In genomic region chr1:16212251-16212961, GRCh38 we compare ENCODE assay signal across 10 cellular contexts. TPM values are rescaled to one million over a fixed set of nuclear protein-coding genes. Genes with fewer than 3 reads are reported as not detected.
DNase-seq lines count a peak whose midpoint lies in the region; ATAC-seq and TF ChIP-seq lines count a peak whose summit lies in the region.
"Had no signal": no experiment of that assay in that cellular context is flagged by ENCODE, and none has a peak within 500 bp of the region (broad histone marks: within the 10 kb centered on the region; RNA-seq: fewer than 3 reads in every experiment).

TSS of gene ARHGEF19 (minus strand) at chr1:16212652. CDS start at chr1:16209054, 3,598 bp downstream.

- no peak within 1 kb of the TSS for H3K4me2 ChIP-seq in SK-N-SH

- in situ Hi-C loops in transverse colon (cut with MboI; ENCODE audit: low pct_ligation_motif_present in 1 of 4, low pct_unique_long_range_greater_than_20kb in 1 of 4, low sequenced_read_pairs in 3 of 4) = loop anchor here in 1 of 4 donors (25.0 kb wide), 1 partner anchor 150 kb away; the partner anchor contains the start of genes FBXO42 and SZRD1

- H3K9me3 ChIP-seq in SK-N-SH = no peaks in the 10 kb centered on the region
- H3K9me3 ChIP-seq in transverse colon = no peaks in the 10 kb centered on the region

- H3K27me3 ChIP-seq in SK-N-SH (ENCODE audit: insufficient read depth) (no peaks in the 10 kb centered on the region), transverse colon (no peaks in the 10 kb centered on the region)

- no peak for TF ChIP-seq POLR2A in transverse colon (IDR thresholded peaks at IDR 0.05)

- POLR2A ChIA-PET in SK-N-SH (lab: Yijun Ruan, JAX) = no interaction called here

- H3K4me3 ChIP-seq in SK-N-SH (ENCODE audit: low read depth in 2 of 2, low read length in 1 of 2) = no peak within 1 kb of the TSS
- H3K4me3 ChIP-seq in transverse colon = no peak within 1 kb of the TSS
- H3K4me3 ChIP-seq: GM12878 had no signal

- H3K9ac ChIP-seq in SK-N-SH = no peak within 1 kb of the TSS

- H3K36me3 ChIP-seq in SK-N-SH (replicated peaks in 1 of 2; ENCODE audit: control insufficient read depth in 1 of 2, insufficient read depth in 2 of 2, low read length in 1 of 2) = no peaks in the 10 kb centered on the region
- H3K36me3 ChIP-seq in transverse colon = no peaks in the 10 kb centered on the region

- no peak within 1 kb of the TSS for H2AFZ ChIP-seq in SK-N-SH (ENCODE audit: low read depth)

- DNase-seq in SK-N-SH = no peak
- DNase-seq in NCI-H69 (lab: John Stamatoyannopoulos, UW) = peak; percentile 66
- peak; percentile 51 for DNase-seq in iPS-NIHi11 (ENCODE audit: low spot score)
- DNase-seq in transverse colon = peak; percentile 50
- no peak for DNase-seq in glomerular visceral epithelial cell (ENCODE audit: extremely low spot score)
- DNase-seq in NK-92 treated with Interleukin-12 subunit alpha and Interleukin-12 subunit beta, amount 100 ng/mL, for 24 hours (lab: John Stamatoyannopoulos, UW) = no peak
- DNase-seq: activated CD4-positive, alpha-beta T cell treated with anti-CD3 and anti-CD28 coated beads, Interleukin-2, amount 50 U/mL, for 1 hour had no signal

- ATAC-seq in SK-N-SH treated with all-trans-retinoic acid at 6 μM for 48 hours (no peak), HG03520 (IDR thresholded peaks at IDR 0.05; ENCODE audit: unreplicated experiment) (no peak)
- ATAC-seq: GM12878 had no signal

- TF ChIP-seq CTCF in SK-N-SH (IDR thresholded peaks at IDR 0.05) (no peak), transverse colon (IDR thresholded peaks at IDR 0.05) (no peak)

- no peaks in the 10 kb centered on the region for H3K9me2 ChIP-seq in SK-N-SH

- H4K20me1 ChIP-seq in SK-N-SH (ENCODE audit: insufficient read depth) = no peaks in the 10 kb centered on the region

- no peaks in the 10 kb centered on the region for H3K79me2 ChIP-seq in SK-N-SH (ENCODE audit: insufficient read depth)

- intact Hi-C loops in transverse colon (cut with DNase I; ENCODE audit: low total_unique reads) = no loop called here

- 63% methylated on average over 8 of the region's 14 CpGs for WGBS in SK-N-SH (ENCODE audit: low lambda C conversion rate)
- 31% methylated on average over 12 of the region's 14 CpGs; no CpG with 5 or more reads in 1 of the 2 donors for WGBS in transverse colon (ENCODE audit: low coverage in 1 of 2), 2 donors

- H3F3A ChIP-seq in SK-N-SH (replicated peaks; ENCODE audit: insufficient read depth) = peaks cover 10% of the 10 kb centered on the region

- no peak for TF ChIP-seq RAD21 in SK-N-SH (IDR thresholded peaks at IDR 0.05; ENCODE audit: low read length)

- CTCF ChIA-PET in SK-N-SH (lab: Yijun Ruan, JAX) = interaction anchor here (0.5 to 1.9 kb wide), 4 partner anchors 26 to 379 kb away, joined by 3 to 7 read pairs (median 4); no protein-coding TSS in a partner anchor

- no peak for TF ChIP-seq EP300 in SK-N-SH (IDR thresholded peaks at IDR 0.05; ENCODE audit: borderline replicate concordance in 1 of 2, low read depth in 1 of 2, low read length in 1 of 2)
- no peak for TF ChIP-seq EP300 in transverse colon (IDR thresholded peaks at IDR 0.05; ENCODE audit: low read depth)

- no peak within 1 kb of the TSS for H3K27ac ChIP-seq in SK-N-SH (ENCODE audit: low read depth in 2 of 2, low read length in 1 of 2)
- no peak within 1 kb of the TSS for H3K27ac ChIP-seq in transverse colon

- H3K4me1 ChIP-seq in SK-N-SH (ENCODE audit: control insufficient read depth in 1 of 2, insufficient read depth in 2 of 2, low read depth in 1 of 2, low read length in 1 of 2) = peaks cover 0 to 24% of the 10 kb centered on the region in 2 experiments; a peak in 2 of 4 replicates
- H3K4me1 ChIP-seq in transverse colon = peaks cover 0 to 17% (median 11%) of the 10 kb centered on the region in 4 donors

TF ChIP-seq in SK-N-SH, 30 proteins besides CTCF, POLR2A, EP300 and RAD21 (continues in another document):
- TF ChIP-seq TEAD4 (IDR thresholded peaks at IDR 0.05; ENCODE audit: borderline replicate concordance, insufficient read depth) (no peak), MXI1 (IDR thresholded peaks at IDR 0.05; ENCODE audit: low read depth, low read length) (no peak), CHD2 (IDR thresholded peaks at IDR 0.05; ENCODE audit: low read length, partially characterized antibody) (no peak), POLR2AphosphoS5 (IDR thresholded peaks at IDR 0.05; ENCODE audit: low read depth, low read length) (no peak), REST (IDR thresholded peaks at IDR 0.05; ENCODE audit: low read depth, low read length) (no peak), RXRA (IDR thresholded peaks at IDR 0.05; ENCODE audit: borderline replicate concordance, low read depth) (no peak), USF1 (IDR thresholded peaks at IDR 0.05; ENCODE audit: borderline replicate concordance, low read depth) (no peak)

TF ChIP-seq in SK-N-SH treated with all-trans-retinoic acid at 6 μM for 48 hours, 23 proteins besides CTCF, POLR2A, EP300 and RAD21:
- TF ChIP-seq CREB5 (CRISPR knock-in tag; IDR thresholded peaks at IDR 0.05; ENCODE audit: low read depth) = no peak
- TF ChIP-seq RARB (CRISPR knock-in tag; IDR thresholded peaks at IDR 0.05) = no peak

RNA-seq across cellular contexts. Expression of gene ARHGEF19, which starts in this region (rescaled TPM):
- 11.5 and 11.8 TPM in 2 replicates for polyA plus RNA-seq in SK-N-SH (2012; rRNA removed)
- polyA plus RNA-seq in SK-N-SH (2012; cell fraction: cytosol; rRNA removed) = 3.7 and 6.1 TPM in 2 replicates
- 29.3 and 39.8 TPM in 2 replicates for polyA plus RNA-seq in SK-N-SH (2012; cell fraction: nucleus; rRNA removed)
- 10 to 100 TPM in 2 of 4 donors, 1 to 10 TPM in 2; 5.7 to 46.8 (median 10.8) TPM for total RNA-seq in transverse colon

Comparison
In these comparisons a context has a peak if more than half of its experiments do, and no peak if none do; other contexts are left out.
1. DNase-seq: peak in NCI-H69 (single experiment), iPS-NIHi11 (single experiment) and transverse colon (single experiment); none in SK-N-SH (single experiment), glomerular visceral epithelial cell (single experiment) and NK-92 treated with Interleukin-12 subunit alpha and Interleukin-12 subunit beta, amount 100 ng/mL, for 24 hours (single experiment).